In genomic region chr6:122628714-122629113, GRCh38 we compare ENCODE assay signal across 1 cellular context.
TF ChIP-seq lines count a peak whose summit lies in the region.

No MANE protein-coding gene starts in this region.

TF ChIP-seq in GM12878, 131 proteins besides CTCF, POLR2A, EP300 and RAD21 (continued from another document):
- TF ChIP-seq CEBPZ (IDR thresholded peaks at IDR 0.05; ENCODE audit: low read depth, low read length) (no peak), ZNF622 (IDR thresholded peaks at IDR 0.05) (no peak), KAT2A (conservative IDR thresholded peaks at IDR 0.05; ENCODE audit: control insufficient read depth, low read depth, low read length) (no peak), MYC (IDR thresholded peaks at IDR 0.05; ENCODE audit: insufficient read depth, insufficient read length, insufficient replicate concordance, low read length, severe bottlenecking) (no peak), CBX3 (IDR thresholded peaks at IDR 0.05; ENCODE audit: borderline replicate concordance, low read depth) (no peak), EZH2 (IDR thresholded peaks at IDR 0.05; ENCODE audit: borderline replicate concordance, control insufficient read depth, low read depth, low read length) (no peak), CREM (IDR thresholded peaks at IDR 0.05; ENCODE audit: low read depth) (no peak), KLF5 (IDR thresholded peaks at IDR 0.05; ENCODE audit: partially characterized antibody) (no peak), RAD51 (IDR thresholded peaks at IDR 0.05) (no peak), ZBTB33 (IDR thresholded peaks at IDR 0.05) (no peak), RELA (IDR thresholded peaks at IDR 0.05; ENCODE audit: borderline replicate concordance, partially characterized antibody) (no peak)
